ENCODE assay signal across 38 cellular contexts in genomic region chr3:25497096-25497495, GRCh38.
"Had no signal": no experiment of that assay in that cellular context is flagged by ENCODE, and none has a peak within 500 bp of the region (broad histone marks: within the 10 kb centered on the region; RNA-seq: fewer than 3 reads in every experiment).

No MANE protein-coding gene starts in this region.

- H3K36me3 Mint-ChIP-seq: activated CD4-positive, alpha-beta memory T cell treated with anti-CD3 and anti-CD28 coated beads for 36 hours had no signal

- FAIRE-seq: bronchial epithelial cell, TTC549 had no signal

- H3K4me3 ChIP-seq: adrenal gland, cardiac muscle cell had no signal

- DNase-seq: activated B cell treated with CpG ODN at 0.5 μM for 24 hours; activated CD4-positive, alpha-beta memory T cell treated with anti-CD3 and anti-CD28 coated beads for 36 hours; activated CD4-positive, alpha-beta T cell treated with anti-CD3 and anti-CD28 coated beads for 4 hours; activated CD4-positive, alpha-beta T cell treated with anti-CD3 and anti-CD28 coated beads, Interleukin-2, amount 10 ng/mL, durations not matched to agents 24 days and 14 days; activated CD4-positive, alpha-beta T cell treated with anti-CD3 and anti-CD28 coated beads, Interleukin-2, amount 50 U/mL, for 1 hour; activated CD4-positive, alpha-beta T cell treated with anti-CD3 and anti-CD28 coated beads, Interleukin-2, amount 50 U/mL, for 4 hours; activated CD4-positive, CD25-positive, alpha-beta regulatory T cell treated with anti-CD3 and anti-CD28 coated beads, Interleukin-2, amount 50 U/mL, for 72 hours; activated CD8-positive, alpha-beta memory T cell treated with anti-CD3 and anti-CD28 coated beads, Interleukin-2, amount 50 U/mL, for 4 hours; activated CD8-positive, alpha-beta T cell treated with anti-CD3 and anti-CD28 coated beads for 36 hours; activated effector memory CD4-positive, alpha-beta T cell treated with anti-CD3 and anti-CD28 coated beads, Interleukin-2, amount 50 U/mL, for 16 hours; activated gamma-delta T cell treated with Interleukin-2 at 50 U/mL for 16 hours; activated naive CD4-positive, alpha-beta T cell; activated naive CD4-positive, alpha-beta T cell treated with anti-CD3 and anti-CD28 coated beads for 36 hours; activated naive CD4-positive, alpha-beta T cell treated with anti-CD3 and anti-CD28 coated beads, Interleukin-2, amount 50 U/mL, for 16 hours; activated naive CD8-positive, alpha-beta T cell treated with anti-CD3 and anti-CD28 coated beads for 36 hours; activated T-cell treated with anti-CD3 and anti-CD28 coated beads for 4 hours; activated T-cell treated with anti-CD3 and anti-CD28 coated beads, Interleukin-2, amount 50 U/mL, for 1 hour; activated T-cell treated with anti-CD3 and anti-CD28 coated beads, Interleukin-2, amount 50 U/mL, for 4 hours; activated T-cell treated with anti-CD3 and anti-CD28 coated beads, Interleukin-2, amount 50 U/mL, for 72 hours; adrenal gland; amniotic stem cell; aorta; caudate nucleus; cerebellar nuclear complex; T-helper 1 cell; T-helper 2 cell; T-helper 9 cell had no signal

- H3K27me3 ChIP-seq: adrenal gland, cardiac muscle cell had no signal

- H3K4me1 Mint-ChIP-seq: activated B cell treated with CpG ODN at 0.5 μM for 24 hours; activated CD4-positive, alpha-beta T cell treated with anti-CD3 and anti-CD28 coated beads, Interleukin-2, amount 10 ng/mL, durations not matched to agents 24 days and 14 days; activated naive CD8-positive, alpha-beta T cell treated with anti-CD3 and anti-CD28 coated beads for 36 hours; activated T-helper 17 cell treated with anti-CD3 and anti-CD28 coated beads, Interleukin-2, amount 50 U/mL, for 72 hours; brain; central memory CD8-positive, alpha-beta T cell had no signal

- H3K4me3 Mint-ChIP-seq: activated B cell treated with CpG ODN at 0.5 μM for 24 hours; activated CD4-positive, alpha-beta memory T cell treated with anti-CD3 and anti-CD28 coated beads for 36 hours; activated CD4-positive, alpha-beta T cell treated with anti-CD3 and anti-CD28 coated beads, Interleukin-2, amount 10 ng/mL, durations not matched to agents 24 days and 14 days; activated CD8-positive, alpha-beta T cell treated with anti-CD3 and anti-CD28 coated beads for 36 hours; activated naive CD4-positive, alpha-beta T cell treated with anti-CD3 and anti-CD28 coated beads for 36 hours; activated naive CD8-positive, alpha-beta T cell treated with anti-CD3 and anti-CD28 coated beads for 36 hours; activated T-cell treated with anti-CD3 and anti-CD28 coated beads, Interleukin-2, amount 50 U/mL, for 4 hours; activated T-cell treated with anti-CD3 and anti-CD28 coated beads, Interleukin-2, amount 50 U/mL, for 72 hours; activated T-helper 1 cell treated with anti-CD3 and anti-CD28 coated beads, Interleukin-12 subunit alpha, Interleukin-12 subunit beta, Interleukin-2, Interleukin-4 antibody, amounts not matched to agents 30 ng/mL and 10 ng/mL and 1 ng/mL, durations not matched to agents 14 hours and 24 hours and 36 hours; activated T-helper 17 cell treated with anti-CD3 and anti-CD28 coated beads, Interleukin-2, amount 50 U/mL, for 72 hours; brain; central memory CD8-positive, alpha-beta T cell; T-helper 1 cell treated with Interleukin-12 subunit alpha and Interleukin-12 subunit beta and Interleukin-4 antibody, amounts not matched to agents 30 μg/mL and 1 μg/mL, for 36 hours; T-helper 2 cell treated with Interferon-gamma antibody and Interleukin-4, amounts not matched to agents 5 μg/mL and 100 μg/mL, for 36 hours had no signal

- H3K4me1 ChIP-seq: adrenal gland had no signal

- H3K27me3 Mint-ChIP-seq: activated B cell treated with CpG ODN at 0.5 μM for 24 hours; activated CD4-positive, alpha-beta T cell treated with anti-CD3 and anti-CD28 coated beads, Interleukin-2, amount 10 ng/mL, durations not matched to agents 24 days and 14 days; activated CD8-positive, alpha-beta T cell treated with anti-CD3 and anti-CD28 coated beads for 36 hours; activated naive CD8-positive, alpha-beta T cell treated with anti-CD3 and anti-CD28 coated beads for 36 hours; brain had no signal

- ATAC-seq: activated CD8-positive, alpha-beta T cell treated with anti-CD3 and anti-CD28 coated beads for 36 hours; activated naive CD4-positive, alpha-beta T cell treated with anti-CD3 and anti-CD28 coated beads, Interleukin-2, amount 50 U/mL, for 72 hours; activated T-cell treated with anti-CD3 and anti-CD28 coated beads, Interleukin-2, amount 50 U/mL, for 4 hours; activated T-cell treated with anti-CD3 and anti-CD28 coated beads, Interleukin-2, amount 50 U/mL, for 72 hours; activated T-helper 17 cell treated with anti-CD3 and anti-CD28 coated beads, Interleukin-2, amount 50 U/mL, for 72 hours had no signal

- H3K27ac Mint-ChIP-seq: activated B cell treated with CpG ODN at 0.5 μM for 24 hours; activated CD4-positive, alpha-beta memory T cell treated with anti-CD3 and anti-CD28 coated beads for 36 hours; activated CD4-positive, alpha-beta T cell treated with anti-CD3 and anti-CD28 coated beads, Interleukin-2, amount 10 ng/mL, durations not matched to agents 24 days and 14 days; activated CD8-positive, alpha-beta T cell treated with anti-CD3 and anti-CD28 coated beads for 36 hours; activated naive CD4-positive, alpha-beta T cell treated with anti-CD3 and anti-CD28 coated beads for 36 hours; activated naive CD4-positive, alpha-beta T cell treated with anti-CD3 and anti-CD28 coated beads, Interleukin-2, amount 50 U/mL, for 72 hours; activated naive CD8-positive, alpha-beta T cell treated with anti-CD3 and anti-CD28 coated beads for 36 hours; activated T-cell treated with anti-CD3 and anti-CD28 coated beads, Interleukin-2, amount 50 U/mL, for 72 hours; activated T-helper 1 cell treated with anti-CD3 and anti-CD28 coated beads, Interleukin-12 subunit alpha, Interleukin-12 subunit beta, Interleukin-2, Interleukin-4 antibody, amounts not matched to agents 30 ng/mL and 10 ng/mL and 1 ng/mL, durations not matched to agents 14 hours and 24 hours and 36 hours; activated T-helper 17 cell treated with anti-CD3 and anti-CD28 coated beads, Interleukin-2, amount 50 U/mL, for 72 hours; brain; T-helper 1 cell treated with Interleukin-12 subunit alpha and Interleukin-12 subunit beta and Interleukin-4 antibody, amounts not matched to agents 30 μg/mL and 1 μg/mL, for 36 hours; T-helper 2 cell treated with Interferon-gamma antibody and Interleukin-4, amounts not matched to agents 5 μg/mL and 100 μg/mL, for 36 hours had no signal

- H3K27ac ChIP-seq: adrenal gland, cardiac muscle cell, VCaP had no signal

- H3K9me3 ChIP-seq: adrenal gland had no signal

- H3K36me3 ChIP-seq: adrenal gland, cardiac muscle cell had no signal
